Comparison of ENCODE assay signal across 8 cellular contexts in genomic region chr19:6372594-6373095, GRCh38. TPM values are rescaled to one million over a fixed set of nuclear protein-coding genes. Genes with fewer than 3 reads are reported as not detected.
DNase-seq lines count a peak whose midpoint lies in the region; ATAC-seq and TF ChIP-seq lines count a peak whose summit lies in the region.

TSS of gene ALKBH7 (plus strand) at chr19:6372794. CDS start at chr19:6372821, 27 bp downstream.

- no peaks in the 10 kb centered on the region for H3K27me3 ChIP-seq in mucosa of stomach (ENCODE audit: control insufficient read depth, insufficient read depth, low read length)

- H3K4me3 Mint-ChIP-seq in activated T-cell treated with anti-CD3 and anti-CD28 coated beads, Interleukin-2, amount 50 U/mL, for 72 hours = peak within 1 kb of the TSS; percentile 93 to 94

- in situ Hi-C loops in KBM-7 (cut with MboI; ENCODE audit: low pct_unique_long_range_greater_than_20kb, low sequenced_read_pairs) = no loop called here

- peaks cover 25% of the 10 kb centered on the region for H3K4me1 Mint-ChIP-seq in activated T-cell treated with anti-CD3 and anti-CD28 coated beads, Interleukin-2, amount 50 U/mL, for 72 hours (ENCODE audit: low read depth)

- H3K4me1 ChIP-seq in mucosa of stomach (ENCODE audit: control insufficient read depth, insufficient read depth, low read length) = peaks cover 7% of the 10 kb centered on the region

- peak; percentile 97 for DNase-seq in DMS114 treated with DMSO at 0.1 percent for 48 hours (lab: John Stamatoyannopoulos, UW; ENCODE audit: unreplicated experiment)
- DNase-seq in KBM-7 = peak; percentile 99
- peak; percentile 95 to 99 for DNase-seq in activated T-cell treated with anti-CD3 and anti-CD28 coated beads, Interleukin-2, amount 50 U/mL, for 72 hours
- peak; percentile 95 for DNase-seq in stimulated activated CD8-positive, alpha-beta memory T cell treated with anti-CD3 and anti-CD28 coated beads, Interleukin-4, amount 100 ng/mL, for 48 hours

- H3K9ac ChIP-seq in mucosa of stomach (ENCODE audit: low read length) = peak within 1 kb of the TSS; percentile 74

- H3K27ac Mint-ChIP-seq in activated T-cell treated with anti-CD3 and anti-CD28 coated beads, Interleukin-2, amount 50 U/mL, for 72 hours = peak within 1 kb of the TSS; percentile 83

- ATAC-seq in GM21717 (IDR thresholded peaks at IDR 0.05; ENCODE audit: unreplicated experiment) (peak; percentile 57), esophagus mucosa (peak; percentile 83)
- peak; percentile 83 to 85 for ATAC-seq in activated T-cell treated with anti-CD3 and anti-CD28 coated beads, Interleukin-2, amount 50 U/mL, for 72 hours (replicated peaks in 1 of 2)

- no peaks in the 10 kb centered on the region for H3K9me3 Mint-ChIP-seq in activated T-cell treated with anti-CD3 and anti-CD28 coated beads, Interleukin-2, amount 50 U/mL, for 72 hours

- H3K4me3 ChIP-seq in mucosa of stomach (ENCODE audit: low read length) = peak within 1 kb of the TSS; percentile 87

- H3K36me3 ChIP-seq in mucosa of stomach (ENCODE audit: control insufficient read depth, insufficient read depth, low read length) = no peaks in the 10 kb centered on the region

- no peaks in the 10 kb centered on the region for H3K27me3 Mint-ChIP-seq in activated T-cell treated with anti-CD3 and anti-CD28 coated beads, Interleukin-2, amount 50 U/mL, for 72 hours (ENCODE audit: low read depth)

- no peaks in the 10 kb centered on the region for H3K9me3 ChIP-seq in mucosa of stomach (ENCODE audit: control insufficient read depth, low read length)

- H3K36me3 Mint-ChIP-seq in activated T-cell treated with anti-CD3 and anti-CD28 coated beads, Interleukin-2, amount 50 U/mL, for 72 hours (ENCODE audit: insufficient read depth in 2 of 2) = peaks cover 0 to 6% of the 10 kb centered on the region in 2 donors

TF ChIP-seq in PFSK-1, 5 proteins besides CTCF, POLR2A, EP300 and RAD21:
- peak; percentile 58 for TF ChIP-seq FOXP2 (optimal IDR thresholded peaks at IDR 0.05; ENCODE audit: borderline replicate concordance, extremely low read depth, extremely low read length, insufficient read depth)
- no peak for TF ChIP-seq SIN3A (IDR thresholded peaks at IDR 0.05; ENCODE audit: borderline replicate concordance, insufficient read depth, low read length)
- TF ChIP-seq POLR2AphosphoS5 (IDR thresholded peaks at IDR 0.05; ENCODE audit: low read depth, low read length) = peak; percentile 53
- peak; percentile 35; the same call in 1 of the 2 replicates for TF ChIP-seq TAF1 (IDR thresholded peaks at IDR 0.05; ENCODE audit: borderline replicate concordance, insufficient read depth, low read length)

RNA-seq across cellular contexts. Expression of gene ALKBH7, which starts in this region (rescaled TPM):
- 127 TPM for polyA plus RNA-seq in PFSK-1 (2012; ENCODE audit: insufficient read length, low read depth)
- 10 to 100 TPM; 60.5 to 65.2 TPM for total RNA-seq in activated T-cell treated with anti-CD3 and anti-CD28 coated beads, Interleukin-2, amount 50 U/mL, for 72 hours
- 74.8 TPM for total RNA-seq in esophagus mucosa

Comparison
In these comparisons a context has a peak if more than half of its experiments do, and no peak if none do; other contexts are left out.
1. Peak in every context shown above with its lines: DNase-seq, ATAC-seq and H3K4me3 ChIP-seq.